1 cellular context compared by ENCODE assay signal in genomic region chr6:27726620-27727023, GRCh38.
A peak's percentile ranks its signal among the peaks of the same experiment; 100 is the strongest.
TF ChIP-seq lines count a peak whose summit lies in the region.

No MANE protein-coding gene starts in this region.

TF ChIP-seq in K562, 482 proteins besides CTCF, POLR2A, EP300 and RAD21 (continued from another document and continues in another):
- TF ChIP-seq, protein P1, sequence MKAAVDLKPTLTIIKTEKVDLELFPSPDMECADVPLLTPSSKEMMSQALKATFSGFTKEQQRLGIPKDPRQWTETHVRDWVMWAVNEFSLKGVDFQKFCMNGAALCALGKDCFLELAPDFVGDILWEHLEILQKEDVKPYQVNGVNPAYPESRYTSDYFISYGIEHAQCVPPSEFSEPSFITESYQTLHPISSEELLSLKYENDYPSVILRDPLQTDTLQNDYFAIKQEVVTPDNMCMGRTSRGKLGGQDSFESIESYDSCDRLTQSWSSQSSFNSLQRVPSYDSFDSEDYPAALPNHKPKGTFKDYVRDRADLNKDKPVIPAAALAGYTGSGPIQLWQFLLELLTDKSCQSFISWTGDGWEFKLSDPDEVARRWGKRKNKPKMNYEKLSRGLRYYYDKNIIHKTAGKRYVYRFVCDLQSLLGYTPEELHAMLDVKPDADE (conservative IDR thresholded peaks at IDR 0.05; ENCODE audit: control insufficient read depth, low read depth, low read length), result 0 out of 2 replicates have a peak, but pooled peaks have one; percentile 50
- TF ChIP-seq PHF21A (IDR thresholded peaks at IDR 0.05; ENCODE audit: borderline replicate concordance, low read depth) (no peak), LCOR (CRISPR knock-in tag; IDR thresholded peaks at IDR 0.05) (no peak), ZNF76 (CRISPR knock-in tag; IDR thresholded peaks at IDR 0.05; ENCODE audit: borderline replicate concordance) (no peak), SUPT5H (IDR thresholded peaks at IDR 0.05) (no peak), ZNF75A (CRISPR knock-in tag; IDR thresholded peaks at IDR 0.05) (no peak), ZFX (CRISPR knock-in tag; IDR thresholded peaks at IDR 0.05) (no peak), ATF7 (IDR thresholded peaks at IDR 0.05) (no peak), CBFA2T3 (IDR thresholded peaks at IDR 0.05) (no peak), CBX8 (IDR thresholded peaks at IDR 0.05; ENCODE audit: borderline replicate concordance, extremely low read depth, low read depth, low read length, poor library complexity, severe bottlenecking) (no peak), EWSR1 (IDR thresholded peaks at IDR 0.05; ENCODE audit: borderline replicate concordance, low read depth, partially characterized antibody) (no peak), ZBTB7A (IDR thresholded peaks at IDR 0.05; ENCODE audit: borderline replicate concordance, control insufficient read depth, low read depth, low read length) (no peak), RAD51 (IDR thresholded peaks at IDR 0.05; ENCODE audit: borderline replicate concordance, low read depth) (no peak), PATZ1 (CRISPR knock-in tag; IDR thresholded peaks at IDR 0.05; ENCODE audit: borderline replicate concordance) (no peak), MXD1 (CRISPR knock-in tag; IDR thresholded peaks at IDR 0.05; ENCODE audit: borderline replicate concordance, poor library complexity, severe bottlenecking) (no peak), COPS2 (conservative IDR thresholded peaks at IDR 0.05) (no peak), ZNF695 (CRISPR knock-in tag; IDR thresholded peaks at IDR 0.05) (no peak), TFAM (CRISPR knock-in tag; conservative IDR thresholded peaks at IDR 0.05) (no peak), MTF1 (CRISPR knock-in tag; IDR thresholded peaks at IDR 0.05; ENCODE audit: borderline replicate concordance) (no peak), BCLAF1 (IDR thresholded peaks at IDR 0.05; ENCODE audit: borderline replicate concordance in 1 of 2, control insufficient read depth in 1 of 2, low read depth in 2 of 2, low read length in 1 of 2) (0 out of 4 replicates have a peak, but pooled peaks of 1 of the 2 experiments have one; percentile 49), TEAD4 (IDR thresholded peaks at IDR 0.05; ENCODE audit: low read length) (peak; percentile 57), TEAD4 (CRISPR knock-in tag; IDR thresholded peaks at IDR 0.05; ENCODE audit: borderline replicate concordance) (no peak), MBD1 (CRISPR knock-in tag; IDR thresholded peaks at IDR 0.05) (no peak), ZC3H8 (IDR thresholded peaks at IDR 0.05) (no peak), MXI1 (IDR thresholded peaks at IDR 0.05; ENCODE audit: low read depth, low read length) (0 out of 2 replicates have a peak, but pooled peaks have one; percentile 41), TEAD2 (tag; IDR thresholded peaks at IDR 0.05) (no peak), POLR2H (tag; IDR thresholded peaks at IDR 0.05; ENCODE audit: low read depth) (peak; percentile 97), CBX3 (IDR thresholded peaks at IDR 0.05; ENCODE audit: borderline replicate concordance in 1 of 2, low read length in 2 of 2) (peak in 1 of 2 experiments; percentile 70; a peak in 1 of 3 replicates), FOXJ2 (tag; IDR thresholded peaks at IDR 0.05) (no peak), ESRRB (CRISPR knock-in tag; IDR thresholded peaks at IDR 0.05; ENCODE audit: borderline replicate concordance) (no peak), ZNF77 (CRISPR knock-in tag; IDR thresholded peaks at IDR 0.05) (no peak), ELF1 (tag; IDR thresholded peaks at IDR 0.05) (no peak), GTF2F1 (IDR thresholded peaks at IDR 0.05; ENCODE audit: low read depth, low read length) (no peak), SOX6 (IDR thresholded peaks at IDR 0.05) (no peak), GABPA (tag; conservative IDR thresholded peaks at IDR 0.05; ENCODE audit: low read depth) (no peak), HNRNPH1 (optimal IDR thresholded peaks at IDR 0.05; ENCODE audit: low read depth, low read length) (no peak), FOXM1 (IDR thresholded peaks at IDR 0.05; ENCODE audit: low read depth) (no peak), FOXM1 (CRISPR knock-in tag; IDR thresholded peaks at IDR 0.05; ENCODE audit: low read depth) (no peak), E2F5 (CRISPR knock-in tag; IDR thresholded peaks at IDR 0.05) (no peak), BDP1 (IDR thresholded peaks at IDR 0.05; ENCODE audit: insufficient read depth, insufficient read length) (peak; percentile 40), DNMT1 (IDR thresholded peaks at IDR 0.05) (no peak), GTF3C2 (IDR thresholded peaks at IDR 0.05; ENCODE audit: borderline replicate concordance, extremely low read depth, insufficient read length) (peak; percentile 70), ZC3H4 (CRISPR knock-in tag; IDR thresholded peaks at IDR 0.05; ENCODE audit: borderline replicate concordance) (no peak), PCBP2 (IDR thresholded peaks at IDR 0.05; ENCODE audit: low read depth, low read length, poor library complexity, severe bottlenecking) (no peak), ZKSCAN3 (CRISPR knock-in tag; IDR thresholded peaks at IDR 0.05) (no peak), ZKSCAN8 (CRISPR knock-in tag; IDR thresholded peaks at IDR 0.05) (no peak), BRD9 (IDR thresholded peaks at IDR 0.05; ENCODE audit: low read depth, partially characterized antibody) (peak; percentile 34), EZH2 (IDR thresholded peaks at IDR 0.05; ENCODE audit: borderline replicate concordance, low read depth, low read length) (no peak), SMAD3 (CRISPR knock-in tag; conservative IDR thresholded peaks at IDR 0.05) (no peak), BACH1 (tag; IDR thresholded peaks at IDR 0.05) (no peak)
- TF ChIP-seq, protein P2, sequence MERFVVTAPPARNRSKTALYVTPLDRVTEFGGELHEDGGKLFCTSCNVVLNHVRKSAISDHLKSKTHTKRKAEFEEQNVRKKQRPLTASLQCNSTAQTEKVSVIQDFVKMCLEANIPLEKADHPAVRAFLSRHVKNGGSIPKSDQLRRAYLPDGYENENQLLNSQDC (CRISPR knock-in tag; IDR thresholded peaks at IDR 0.05), result no peak
- TF ChIP-seq, protein P3, sequence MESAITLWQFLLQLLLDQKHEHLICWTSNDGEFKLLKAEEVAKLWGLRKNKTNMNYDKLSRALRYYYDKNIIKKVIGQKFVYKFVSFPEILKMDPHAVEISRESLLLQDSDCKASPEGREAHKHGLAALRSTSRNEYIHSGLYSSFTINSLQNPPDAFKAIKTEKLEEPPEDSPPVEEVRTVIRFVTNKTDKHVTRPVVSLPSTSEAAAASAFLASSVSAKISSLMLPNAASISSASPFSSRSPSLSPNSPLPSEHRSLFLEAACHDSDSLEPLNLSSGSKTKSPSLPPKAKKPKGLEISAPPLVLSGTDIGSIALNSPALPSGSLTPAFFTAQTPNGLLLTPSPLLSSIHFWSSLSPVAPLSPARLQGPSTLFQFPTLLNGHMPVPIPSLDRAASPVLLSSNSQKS (CRISPR knock-in tag; IDR thresholded peaks at IDR 0.05), result no peak
- TF ChIP-seq, protein P4, sequence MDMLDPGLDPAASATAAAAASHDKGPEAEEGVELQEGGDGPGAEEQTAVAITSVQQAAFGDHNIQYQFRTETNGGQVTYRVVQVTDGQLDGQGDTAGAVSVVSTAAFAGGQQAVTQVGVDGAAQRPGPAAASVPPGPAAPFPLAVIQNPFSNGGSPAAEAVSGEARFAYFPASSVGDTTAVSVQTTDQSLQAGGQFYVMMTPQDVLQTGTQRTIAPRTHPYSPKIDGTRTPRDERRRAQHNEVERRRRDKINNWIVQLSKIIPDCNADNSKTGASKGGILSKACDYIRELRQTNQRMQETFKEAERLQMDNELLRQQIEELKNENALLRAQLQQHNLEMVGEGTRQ (CRISPR knock-in tag; IDR thresholded peaks at IDR 0.05), result no peak
- TF ChIP-seq, protein P5, sequence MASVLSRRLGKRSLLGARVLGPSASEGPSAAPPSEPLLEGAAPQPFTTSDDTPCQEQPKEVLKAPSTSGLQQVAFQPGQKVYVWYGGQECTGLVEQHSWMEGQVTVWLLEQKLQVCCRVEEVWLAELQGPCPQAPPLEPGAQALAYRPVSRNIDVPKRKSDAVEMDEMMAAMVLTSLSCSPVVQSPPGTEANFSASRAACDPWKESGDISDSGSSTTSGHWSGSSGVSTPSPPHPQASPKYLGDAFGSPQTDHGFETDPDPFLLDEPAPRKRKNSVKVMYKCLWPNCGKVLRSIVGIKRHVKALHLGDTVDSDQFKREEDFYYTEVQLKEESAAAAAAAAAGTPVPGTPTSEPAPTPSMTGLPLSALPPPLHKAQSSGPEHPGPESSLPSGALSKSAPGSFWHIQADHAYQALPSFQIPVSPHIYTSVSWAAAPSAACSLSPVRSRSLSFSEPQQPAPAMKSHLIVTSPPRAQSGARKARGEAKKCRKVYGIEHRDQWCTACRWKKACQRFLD (CRISPR knock-in tag; IDR thresholded peaks at IDR 0.05), result no peak
- TF ChIP-seq, protein P6, sequence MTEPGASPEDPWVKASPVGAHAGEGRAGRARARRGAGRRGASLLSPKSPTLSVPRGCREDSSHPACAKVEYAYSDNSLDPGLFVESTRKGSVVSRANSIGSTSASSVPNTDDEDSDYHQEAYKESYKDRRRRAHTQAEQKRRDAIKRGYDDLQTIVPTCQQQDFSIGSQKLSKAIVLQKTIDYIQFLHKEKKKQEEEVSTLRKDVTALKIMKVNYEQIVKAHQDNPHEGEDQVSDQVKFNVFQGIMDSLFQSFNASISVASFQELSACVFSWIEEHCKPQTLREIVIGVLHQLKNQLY (CRISPR knock-in tag; conservative IDR thresholded peaks at IDR 0.05), result no peak
